ENCODE assay signal across 20 cellular contexts in the genomic region with DNA sequence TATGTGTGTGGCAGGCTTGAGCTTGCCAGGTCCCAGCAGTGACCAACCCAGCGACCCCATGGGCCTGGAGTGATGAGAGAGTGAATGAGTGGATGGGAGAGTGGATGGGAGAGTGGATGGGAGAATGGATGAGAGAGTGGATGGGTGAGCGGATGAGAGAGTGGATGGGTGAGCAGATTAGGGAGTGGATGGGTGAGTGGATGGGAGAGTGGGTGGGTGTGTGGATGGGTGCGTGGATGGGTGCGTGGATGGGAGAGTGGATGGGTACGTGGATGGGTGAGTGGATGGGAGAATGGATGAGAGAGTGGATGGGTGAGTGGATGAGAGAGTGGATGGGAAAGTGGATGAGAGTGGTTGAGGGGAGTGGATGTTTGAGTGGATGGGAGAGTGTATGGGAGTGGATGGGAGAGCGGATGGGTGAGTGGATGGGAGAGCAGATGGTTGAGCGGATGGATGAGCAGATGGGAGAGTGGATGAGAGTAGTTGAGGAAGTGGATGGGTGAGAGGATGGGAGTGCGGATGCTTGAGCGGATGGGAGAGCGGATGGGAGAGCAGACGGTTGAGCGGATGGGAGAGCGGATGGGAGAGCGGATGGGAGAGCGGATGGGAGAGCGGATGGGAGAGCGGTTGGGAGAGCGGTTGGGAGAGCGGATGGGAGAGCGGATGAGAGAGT. TPM values are rescaled to one million over a fixed set of nuclear protein-coding genes. Genes with fewer than 3 reads are reported as not detected.
DNase-seq lines count a peak whose midpoint lies in the region; ATAC-seq, FAIRE-seq and TF ChIP-seq lines count a peak whose summit lies in the region.
"Had no signal": no experiment of that assay in that cellular context is flagged by ENCODE, and none has a peak within 500 bp of the region (broad histone marks: within the 10 kb centered on the region; RNA-seq: fewer than 3 reads in every experiment).

No MANE protein-coding gene starts in this region.

- TF ChIP-seq POLR2A in HepG2 (IDR thresholded peaks at IDR 0.05; ENCODE audit: insufficient read depth in 1 of 2, low read depth in 2 of 2, low read length in 2 of 2): no peak
- no peak for TF ChIP-seq POLR2A in right lobe of liver (IDR thresholded peaks at IDR 0.05)

- BruUV-seq in HepG2 (replicated peaks; lab: Mats Ljungman, UMichigan): no TSS peak

- H3K27ac ChIP-seq in HepG2 (ENCODE audit: extremely low read length, insufficient read depth, low read length) (no peak overlapping the region), right lobe of liver (no peak overlapping the region), kidney (ENCODE audit: low read depth in 2 of 2, low read length in 2 of 2) (no peak overlapping the region)

- H3K27me3 ChIP-seq in HepG2 (ENCODE audit: control insufficient read depth in 1 of 2, insufficient read depth in 2 of 2, low read length in 2 of 2) (no peaks in the 10 kb centered on the region), right lobe of liver (no peaks in the 10 kb centered on the region)
- H3K27me3 ChIP-seq: BE2C had no signal

- no peak overlapping the region for H3K4me2 ChIP-seq in HepG2 (ENCODE audit: low read depth, low read length)

- H3K9ac ChIP-seq in HepG2 (ENCODE audit: insufficient read depth, low read depth, low read length): no peak overlapping the region
- H3K9ac ChIP-seq in kidney (ENCODE audit: low read length in 2 of 2): no peak overlapping the region

- FAIRE-seq in HepG2 (lab: Jason Lieb, UNC) (no peak), kidney (lab: Jason Lieb, UNC) (no peak)
- FAIRE-seq: GM12878 had no signal

- intact Hi-C loops in HepG2 (cut with micrococcal nuclease; ENCODE audit: unreplicated experiment): no loop called here
- intact Hi-C loops in right lobe of liver (cut with DNase I): no loop called here
- intact Hi-C loops in kidney (cut with DNase I): no loop called here

- H3K4me1 ChIP-seq in HepG2 (ENCODE audit: insufficient read depth, low read length): no peaks in the 10 kb centered on the region
- peaks cover 0 to 8% (median 0%) of the 10 kb centered on the region in 4 donors for H3K4me1 ChIP-seq in right lobe of liver
- no peaks in the 10 kb centered on the region for H3K4me1 ChIP-seq in kidney (ENCODE audit: control insufficient read depth in 1 of 2, insufficient read depth in 1 of 2, low read depth in 1 of 2, low read length in 2 of 2)
- H3K4me1 ChIP-seq: BE2C had no signal

- TF ChIP-seq CTCF in HepG2 (CRISPR knock-in tag; IDR thresholded peaks at IDR 0.05) (no peak), right lobe of liver (IDR thresholded peaks at IDR 0.05) (no peak), kidney (IDR thresholded peaks at IDR 0.05; ENCODE audit: borderline replicate concordance, extremely low read depth, insufficient read depth) (no peak)

- CTCF ChIA-PET in HepG2 (lab: Yijun Ruan, JAX; ENCODE audit: low intra/inter-chr PET ratio, low total read pairs): no interaction called here

- H3K9me3 ChIP-seq in HepG2 (ENCODE audit: low read length): no peaks in the 10 kb centered on the region
- no peaks in the 10 kb centered on the region for H3K9me3 ChIP-seq in right lobe of liver
- H3K9me3 ChIP-seq in kidney (ENCODE audit: control insufficient read depth in 1 of 2, low read length in 2 of 2): no peaks in the 10 kb centered on the region
- H3K9me3 ChIP-seq: BE2C had no signal

- POLR2A ChIA-PET in HepG2 (lab: Yijun Ruan, JAX): no interaction called here

- no peaks in the 10 kb centered on the region for H4K20me1 ChIP-seq in HepG2 (ENCODE audit: insufficient read depth, low read length)

- WGBS in HepG2 (ENCODE audit: low lambda C conversion rate): 99% methylated on average over 20 of the region's 20 CpGs
- WGBS in right lobe of liver (ENCODE audit: insufficient coverage, low coverage, low lambda C conversion rate, missing lambda C conversion rate): 94% methylated on average over 20 of the region's 20 CpGs

- no peak overlapping the region for H3K4me3 ChIP-seq in HepG2 (replicated peaks in 1 of 3; ENCODE audit: insufficient read depth in 1 of 3, low read depth in 2 of 3, low read length in 3 of 3)
- no peak overlapping the region for H3K4me3 ChIP-seq in right lobe of liver
- H3K4me3 ChIP-seq in kidney (ENCODE audit: low read length in 2 of 2): no peak overlapping the region
- H3K4me3 ChIP-seq: GM12878 had no signal

- peaks cover 26 to 44% of the 10 kb centered on the region in 2 experiments for H3K36me3 ChIP-seq in HepG2 (replicated peaks in 1 of 2; ENCODE audit: control insufficient read depth in 1 of 2, insufficient read depth in 2 of 2, low read length in 2 of 2)
- H3K36me3 ChIP-seq in right lobe of liver: peaks cover 5 to 60% (median 21%) of the 10 kb centered on the region in 4 donors
- H3K36me3 ChIP-seq in kidney (ENCODE audit: control insufficient read depth in 1 of 2, insufficient read depth in 2 of 2, low read length in 2 of 2): peaks cover 9 to 12% of the 10 kb centered on the region in 2 donors

- TF ChIP-seq EP300 in HepG2 (IDR thresholded peaks at IDR 0.05; ENCODE audit: low read depth in 2 of 2, low read length in 2 of 2): no peak
- TF ChIP-seq EP300 in HepG2 (CRISPR knock-in tag; IDR thresholded peaks at IDR 0.05; ENCODE audit: borderline replicate concordance): no peak

- ATAC-seq in HepG2: no peak
- ATAC-seq in right lobe of liver: no peak
- ATAC-seq in HG02852 (IDR thresholded peaks at IDR 0.05; ENCODE audit: unreplicated experiment): no peak
- ATAC-seq: GM12878, HCT116 had no signal

- DNase-seq in HepG2 (ENCODE audit: low spot score): no peak
- no peak for DNase-seq in right lobe of liver
- DNase-seq in kidney: peak; percentile 57
- no peak for DNase-seq in Ammon's horn (ENCODE audit: low spot score)
- DNase-seq: 8988T; BE2C; C1 segment of cervical spinal cord; CD4-positive, CD25-positive, alpha-beta regulatory T cell; CD8-positive, alpha-beta memory T cell; COR-L47; DMS 273 treated with DMSO at 0.1 percent for 48 hours; DND-41; EL; GOT3; H7 had no signal

- H2AFZ ChIP-seq in HepG2 (ENCODE audit: low read length): no peak overlapping the region

- H3K79me2 ChIP-seq in HepG2 (ENCODE audit: insufficient read depth, low read length): no peaks in the 10 kb centered on the region

- no peak for TF ChIP-seq RAD21 in HepG2 (CRISPR knock-in tag; IDR thresholded peaks at IDR 0.05)

- in situ Hi-C loops in HepG2 (cut with HindIII; ENCODE audit: extremely low pct_ligation_motif_present, low pct_unique_long_range_greater_than_20kb): no loop called here

RNA-seq across cellular contexts. Expression of a gene that starts 10.3 kb away (rescaled TPM):
- total RNA-seq in HepG2 (2016; rRNA removed; fragmentation: Illumina TruSeq; extraction: Trizol) (not detected in 2 replicates), right lobe of liver (1 to 10 TPM in 3 of 6 experiments, not detected in 3; 1.1 to 1.6 (median 1.3) TPM), kidney (9.2 TPM)
- total RNA-seq in HepG2 (2016; cell fraction: cytosol; rRNA removed; fragmentation: Illumina TruSeq; extraction: Trizol; ENCODE audit: low read depth): not detected in 2 replicates
- not detected in 2 replicates for total RNA-seq in HepG2 (2016; cell fraction: insoluble cytoplasmic fraction; rRNA removed; fragmentation: Illumina TruSeq; extraction: Trizol)
- total RNA-seq in HepG2 (2016; cell fraction: membrane; rRNA removed; fragmentation: Illumina TruSeq; extraction: Trizol): not detected in 2 replicates
- not detected in 2 replicates for total RNA-seq in HepG2 (2016; cell fraction: nucleus; rRNA removed; fragmentation: Illumina TruSeq; extraction: Trizol)
- polyA plus RNA-seq in HepG2 (2011; rRNA removed) (not detected in 2 replicates), kidney (ENCODE audit: insufficient read depth, low read depth, low replicate concordance) (1.2 TPM)
- polyA plus RNA-seq in HepG2 (2011; cell fraction: cytosol; rRNA removed): not detected in 2 replicates
- 0.32 TPM in 1 of 2 replicates, not detected in the other for polyA plus RNA-seq in HepG2 (2011; cell fraction: nucleus; rRNA removed)
- 0.24 and 0.35 TPM in 2 replicates for polyA plus RNA-seq in HepG2 (2012)
- polyA plus RNA-seq in HepG2 (2016; cell fraction: cytosol; fragmentation: Illumina TruSeq; extraction: Trizol; ENCODE audit: low read depth): not detected in 2 replicates
- polyA plus RNA-seq in HepG2 (2016; cell fraction: insoluble cytoplasmic fraction; fragmentation: Illumina TruSeq; extraction: Trizol; ENCODE audit: low read depth): not detected in 2 replicates
- polyA plus RNA-seq in HepG2 (2016; cell fraction: membrane; fragmentation: Illumina TruSeq; extraction: Trizol; ENCODE audit: low read depth): not detected in 2 replicates
- polyA plus RNA-seq in HepG2 (2016; cell fraction: nucleus; fragmentation: Illumina TruSeq; extraction: Trizol; ENCODE audit: insufficient read depth, low read depth): not detected in 2 replicates
- polyA minus RNA-seq in HepG2 (2011; rRNA and poly(A)+ RNA removed; ENCODE audit: low replicate concordance): not detected in 2 replicates
- polyA minus RNA-seq in HepG2 (2011; cell fraction: cytosol; rRNA and poly(A)+ RNA removed): not detected in 2 replicates
- not detected in 2 replicates for polyA minus RNA-seq in HepG2 (2011; cell fraction: nucleus; rRNA and poly(A)+ RNA removed)
- total RNA-seq: G401, H7 had no signal
- polyA plus RNA-seq: AG04450 had no signal

RNA-seq across cellular contexts. Expression of a gene that starts 22.6 kb away (rescaled TPM):
- 18.3 and 29.0 TPM in 2 replicates for total RNA-seq in HepG2 (2016; rRNA removed; fragmentation: Illumina TruSeq; extraction: Trizol)
- 7.3 and 8.3 TPM in 2 replicates for total RNA-seq in HepG2 (2016; cell fraction: cytosol; rRNA removed; fragmentation: Illumina TruSeq; extraction: Trizol; ENCODE audit: low read depth)
- 14.2 and 28.7 TPM in 2 replicates for total RNA-seq in HepG2 (2016; cell fraction: insoluble cytoplasmic fraction; rRNA removed; fragmentation: Illumina TruSeq; extraction: Trizol)
- 11.9 and 12.1 TPM in 2 replicates for total RNA-seq in HepG2 (2016; cell fraction: membrane; rRNA removed; fragmentation: Illumina TruSeq; extraction: Trizol)
- 13.9 and 16.7 TPM in 2 replicates for total RNA-seq in HepG2 (2016; cell fraction: nucleus; rRNA removed; fragmentation: Illumina TruSeq; extraction: Trizol)
- polyA plus RNA-seq in HepG2 (2011; rRNA removed): 30.8 and 39.2 TPM in 2 replicates
- 14.2 and 18.0 TPM in 2 replicates for polyA plus RNA-seq in HepG2 (2011; cell fraction: cytosol; rRNA removed)
- polyA plus RNA-seq in HepG2 (2011; cell fraction: nucleus; rRNA removed): 95.9 and 102 TPM in 2 replicates
- polyA plus RNA-seq in HepG2 (2012): 24.3 and 37.8 TPM in 2 replicates
- 1.6 and 2.9 TPM in 2 replicates for polyA plus RNA-seq in HepG2 (2016; cell fraction: cytosol; fragmentation: Illumina TruSeq; extraction: Trizol; ENCODE audit: low read depth)
- 17.3 and 26.9 TPM in 2 replicates for polyA plus RNA-seq in HepG2 (2016; cell fraction: insoluble cytoplasmic fraction; fragmentation: Illumina TruSeq; extraction: Trizol; ENCODE audit: low read depth)
- polyA plus RNA-seq in HepG2 (2016; cell fraction: membrane; fragmentation: Illumina TruSeq; extraction: Trizol; ENCODE audit: low read depth): 6.0 and 6.7 TPM in 2 replicates
- polyA plus RNA-seq in HepG2 (2016; cell fraction: nucleus; fragmentation: Illumina TruSeq; extraction: Trizol; ENCODE audit: insufficient read depth, low read depth): 52.3 and 54.5 TPM in 2 replicates
- polyA minus RNA-seq in HepG2 (2011; rRNA and poly(A)+ RNA removed; ENCODE audit: low replicate concordance): 18.4 and 43.6 TPM in 2 replicates
- 15.1 and 16.5 TPM in 2 replicates for polyA minus RNA-seq in HepG2 (2011; cell fraction: cytosol; rRNA and poly(A)+ RNA removed)
- polyA minus RNA-seq in HepG2 (2011; cell fraction: nucleus; rRNA and poly(A)+ RNA removed): 17.9 and 24.6 TPM in 2 replicates
- total RNA-seq in right lobe of liver: 10 to 100 TPM; 18.7 to 34.1 (median 23.8) TPM
- 48.0 TPM for total RNA-seq in kidney
- polyA plus RNA-seq in kidney (ENCODE audit: insufficient read depth, low read depth, low replicate concordance): 28.4 TPM

RNA-seq across cellular contexts. Expression of a gene that starts 28.2 kb away (rescaled TPM):
- total RNA-seq in HepG2 (2016; rRNA removed; fragmentation: Illumina TruSeq; extraction: Trizol) (10.3 and 13.7 TPM in 2 replicates), right lobe of liver (10 to 100 TPM in 1 of 6 experiments, 1 to 10 TPM in 5; 3.7 to 16.7 (median 4.9) TPM), kidney (12.2 TPM)
- total RNA-seq in HepG2 (2016; cell fraction: cytosol; rRNA removed; fragmentation: Illumina TruSeq; extraction: Trizol; ENCODE audit: low read depth): 2.2 TPM in 2 replicates
- 10.1 and 13.2 TPM in 2 replicates for total RNA-seq in HepG2 (2016; cell fraction: insoluble cytoplasmic fraction; rRNA removed; fragmentation: Illumina TruSeq; extraction: Trizol)
- total RNA-seq in HepG2 (2016; cell fraction: membrane; rRNA removed; fragmentation: Illumina TruSeq; extraction: Trizol): 5.2 and 7.2 TPM in 2 replicates
- total RNA-seq in HepG2 (2016; cell fraction: nucleus; rRNA removed; fragmentation: Illumina TruSeq; extraction: Trizol): 5.0 and 6.8 TPM in 2 replicates
- polyA plus RNA-seq in HepG2 (2011; rRNA removed) (3.5 and 4.8 TPM in 2 replicates), kidney (ENCODE audit: insufficient read depth, low read depth, low replicate concordance) (20.2 TPM)
- 4.6 and 9.1 TPM in 2 replicates for polyA plus RNA-seq in HepG2 (2011; cell fraction: cytosol; rRNA removed)
- 7.4 and 8.4 TPM in 2 replicates for polyA plus RNA-seq in HepG2 (2011; cell fraction: nucleus; rRNA removed)
- 4.7 and 7.0 TPM in 2 replicates for polyA plus RNA-seq in HepG2 (2012)
- polyA plus RNA-seq in HepG2 (2016; cell fraction: cytosol; fragmentation: Illumina TruSeq; extraction: Trizol; ENCODE audit: low read depth): 1.5 and 2.2 TPM in 2 replicates
- polyA plus RNA-seq in HepG2 (2016; cell fraction: insoluble cytoplasmic fraction; fragmentation: Illumina TruSeq; extraction: Trizol; ENCODE audit: low read depth): 12.2 and 13.2 TPM in 2 replicates
- 3.7 and 4.3 TPM in 2 replicates for polyA plus RNA-seq in HepG2 (2016; cell fraction: membrane; fragmentation: Illumina TruSeq; extraction: Trizol; ENCODE audit: low read depth)
- polyA plus RNA-seq in HepG2 (2016; cell fraction: nucleus; fragmentation: Illumina TruSeq; extraction: Trizol; ENCODE audit: insufficient read depth, low read depth): 10.0 and 11.0 TPM in 2 replicates
- 5.5 and 8.1 TPM in 2 replicates for polyA minus RNA-seq in HepG2 (2011; rRNA and poly(A)+ RNA removed; ENCODE audit: low replicate concordance)
- polyA minus RNA-seq in HepG2 (2011; cell fraction: cytosol; rRNA and poly(A)+ RNA removed): 4.5 and 6.8 TPM in 2 replicates
- polyA minus RNA-seq in HepG2 (2011; cell fraction: nucleus; rRNA and poly(A)+ RNA removed): 3.5 and 5.0 TPM in 2 replicates

RNA-seq across cellular contexts. Expression of a gene that starts 28.7 kb away (rescaled TPM):
- total RNA-seq in HepG2 (2016; rRNA removed; fragmentation: Illumina TruSeq; extraction: Trizol) (14.0 and 29.1 TPM in 2 replicates), right lobe of liver (100 to 1,000 TPM in 1 of 6 experiments, 10 to 100 TPM in 5; 23.8 to 114 (median 31.5) TPM), kidney (124 TPM)
- 9.9 and 10.2 TPM in 2 replicates for total RNA-seq in HepG2 (2016; cell fraction: cytosol; rRNA removed; fragmentation: Illumina TruSeq; extraction: Trizol; ENCODE audit: low read depth)
- 10.6 and 28.5 TPM in 2 replicates for total RNA-seq in HepG2 (2016; cell fraction: insoluble cytoplasmic fraction; rRNA removed; fragmentation: Illumina TruSeq; extraction: Trizol)
- 19.7 and 20.6 TPM in 2 replicates for total RNA-seq in HepG2 (2016; cell fraction: membrane; rRNA removed; fragmentation: Illumina TruSeq; extraction: Trizol)
- 25.3 and 29.9 TPM in 2 replicates for total RNA-seq in HepG2 (2016; cell fraction: nucleus; rRNA removed; fragmentation: Illumina TruSeq; extraction: Trizol)
- polyA plus RNA-seq in HepG2 (2011; rRNA removed) (27.2 and 37.0 TPM in 2 replicates), kidney (ENCODE audit: insufficient read depth, low read depth, low replicate concordance) (113 TPM)
- 16.9 and 29.1 TPM in 2 replicates for polyA plus RNA-seq in HepG2 (2011; cell fraction: cytosol; rRNA removed)
- polyA plus RNA-seq in HepG2 (2011; cell fraction: nucleus; rRNA removed): 143 and 182 TPM in 2 replicates
- 21.1 and 40.6 TPM in 2 replicates for polyA plus RNA-seq in HepG2 (2012)
- polyA plus RNA-seq in HepG2 (2016; cell fraction: cytosol; fragmentation: Illumina TruSeq; extraction: Trizol; ENCODE audit: low read depth): 12.9 and 14.1 TPM in 2 replicates
- 12.6 and 14.9 TPM in 2 replicates for polyA plus RNA-seq in HepG2 (2016; cell fraction: insoluble cytoplasmic fraction; fragmentation: Illumina TruSeq; extraction: Trizol; ENCODE audit: low read depth)
- 19.3 and 20.1 TPM in 2 replicates for polyA plus RNA-seq in HepG2 (2016; cell fraction: membrane; fragmentation: Illumina TruSeq; extraction: Trizol; ENCODE audit: low read depth)
- polyA plus RNA-seq in HepG2 (2016; cell fraction: nucleus; fragmentation: Illumina TruSeq; extraction: Trizol; ENCODE audit: insufficient read depth, low read depth): 55.9 and 62.9 TPM in 2 replicates
- 76.5 and 865 TPM in 2 replicates for polyA minus RNA-seq in HepG2 (2011; rRNA and poly(A)+ RNA removed; ENCODE audit: low replicate concordance)
- polyA minus RNA-seq in HepG2 (2011; cell fraction: cytosol; rRNA and poly(A)+ RNA removed): 29.2 and 33.3 TPM in 2 replicates
- 22.5 and 22.8 TPM in 2 replicates for polyA minus RNA-seq in HepG2 (2011; cell fraction: nucleus; rRNA and poly(A)+ RNA removed)

RNA-seq across cellular contexts. Expression of a gene that starts 44.1 kb away (rescaled TPM):
- total RNA-seq in HepG2 (2016; rRNA removed; fragmentation: Illumina TruSeq; extraction: Trizol) (23.0 and 29.2 TPM in 2 replicates), right lobe of liver (10 to 100 TPM; 30.7 to 58.6 (median 33.3) TPM), kidney (69.7 TPM)
- 26.2 and 31.3 TPM in 2 replicates for total RNA-seq in HepG2 (2016; cell fraction: cytosol; rRNA removed; fragmentation: Illumina TruSeq; extraction: Trizol; ENCODE audit: low read depth)
- 26.2 and 29.0 TPM in 2 replicates for total RNA-seq in HepG2 (2016; cell fraction: insoluble cytoplasmic fraction; rRNA removed; fragmentation: Illumina TruSeq; extraction: Trizol)
- total RNA-seq in HepG2 (2016; cell fraction: membrane; rRNA removed; fragmentation: Illumina TruSeq; extraction: Trizol): 40.2 and 42.4 TPM in 2 replicates
- 17.0 TPM in 2 replicates for total RNA-seq in HepG2 (2016; cell fraction: nucleus; rRNA removed; fragmentation: Illumina TruSeq; extraction: Trizol)
- polyA plus RNA-seq in HepG2 (2011; rRNA removed) (23.9 and 24.8 TPM in 2 replicates), kidney (ENCODE audit: insufficient read depth, low read depth, low replicate concordance) (82.6 TPM)
- polyA plus RNA-seq in HepG2 (2011; cell fraction: cytosol; rRNA removed): 17.7 and 28.8 TPM in 2 replicates
- polyA plus RNA-seq in HepG2 (2011; cell fraction: nucleus; rRNA removed): 73.5 and 97.4 TPM in 2 replicates
- polyA plus RNA-seq in HepG2 (2012): 19.0 and 22.8 TPM in 2 replicates
- 33.9 and 35.6 TPM in 2 replicates for polyA plus RNA-seq in HepG2 (2016; cell fraction: cytosol; fragmentation: Illumina TruSeq; extraction: Trizol; ENCODE audit: low read depth)
- polyA plus RNA-seq in HepG2 (2016; cell fraction: insoluble cytoplasmic fraction; fragmentation: Illumina TruSeq; extraction: Trizol; ENCODE audit: low read depth): 36.6 TPM in 2 replicates
- 38.7 and 44.5 TPM in 2 replicates for polyA plus RNA-seq in HepG2 (2016; cell fraction: membrane; fragmentation: Illumina TruSeq; extraction: Trizol; ENCODE audit: low read depth)
- 80.7 and 81.4 TPM in 2 replicates for polyA plus RNA-seq in HepG2 (2016; cell fraction: nucleus; fragmentation: Illumina TruSeq; extraction: Trizol; ENCODE audit: insufficient read depth, low read depth)
- 13.9 and 67.7 TPM in 2 replicates for polyA minus RNA-seq in HepG2 (2011; rRNA and poly(A)+ RNA removed; ENCODE audit: low replicate concordance)
- polyA minus RNA-seq in HepG2 (2011; cell fraction: cytosol; rRNA and poly(A)+ RNA removed): 10.8 and 16.1 TPM in 2 replicates
- polyA minus RNA-seq in HepG2 (2011; cell fraction: nucleus; rRNA and poly(A)+ RNA removed): 8.7 and 9.7 TPM in 2 replicates
